6 cellular contexts compared by ENCODE assay signal in genomic region chr9:31013371-31013770, GRCh38.
"Had no signal": no experiment of that assay in that cellular context is flagged by ENCODE, and none has a peak within 500 bp of the region (broad histone marks: within the 10 kb centered on the region; RNA-seq: fewer than 3 reads in every experiment).

No MANE protein-coding gene starts in this region.

- H3K4me3 ChIP-seq: GM23248 had no signal

- ATAC-seq: HepG2 had no signal

- H3K27ac ChIP-seq: GM23248 had no signal

- DNase-seq: GM23248, GOT3, H9, HCEC 1CT, KBM-7 had no signal
